Comparison of ENCODE assay signal across 15 cellular contexts in the genomic region with DNA sequence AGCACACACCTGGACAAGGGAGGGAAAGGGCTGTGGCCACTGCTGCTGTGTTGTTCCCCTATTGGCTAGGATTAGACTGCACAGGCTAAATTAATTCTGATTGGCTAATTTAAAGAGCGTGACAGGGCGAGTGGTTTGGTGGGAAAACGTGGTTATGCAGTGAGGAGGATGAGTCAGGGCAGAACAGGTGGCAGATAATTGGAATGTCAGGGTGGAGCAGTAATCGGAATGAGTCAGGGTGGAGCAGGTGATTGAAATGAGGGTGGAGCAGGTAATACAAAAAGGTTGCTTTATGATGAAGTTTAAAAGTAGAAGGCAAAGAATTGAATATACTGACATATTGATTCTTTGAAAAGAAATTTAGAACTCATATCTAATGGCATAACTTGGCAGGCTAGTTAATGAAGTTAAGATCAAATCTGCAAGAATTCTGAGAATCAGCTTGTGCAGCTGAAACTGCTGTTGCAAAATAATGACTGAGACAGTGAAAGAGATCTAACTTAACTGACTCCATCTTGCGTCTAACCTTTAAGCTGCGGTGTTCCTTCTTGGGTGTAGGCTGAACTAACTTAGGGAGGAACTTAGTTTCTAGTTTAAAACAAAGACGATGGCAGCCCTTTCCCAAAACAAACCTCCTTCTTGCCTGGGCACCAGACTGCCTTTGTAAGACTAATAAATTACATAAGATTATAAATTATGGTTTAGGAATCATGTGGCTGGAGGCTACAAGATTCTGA.
DNase-seq lines count a peak whose midpoint lies in the region; ATAC-seq and TF ChIP-seq lines count a peak whose summit lies in the region.
"Had no signal": no experiment of that assay in that cellular context is flagged by ENCODE, and none has a peak within 500 bp of the region (broad histone marks: within the 10 kb centered on the region; RNA-seq: fewer than 3 reads in every experiment).

No MANE protein-coding gene starts in this region.

- H3K27me3 ChIP-seq in breast epithelium (no peaks in the 10 kb centered on the region), PC-3 (ENCODE audit: low read length) (no peaks in the 10 kb centered on the region), heart left ventricle (peaks cover 0 to 2% (median 0%) of the 10 kb centered on the region in 9 donors)
- H3K27me3 ChIP-seq: SJSA1 had no signal

- no peaks in the 10 kb centered on the region for H3K9me3 Mint-ChIP-seq in MCF 10A (ENCODE audit: unreplicated experiment)

- H3K4me1 Mint-ChIP-seq in MCF 10A (ENCODE audit: insufficient read depth, unreplicated experiment) = peaks cover 13% of the 10 kb centered on the region

- H2AFZ ChIP-seq in PC-3 (ENCODE audit: low read length) = no peak overlapping the region

- no peaks in the 10 kb centered on the region for H3K27me3 Mint-ChIP-seq in MCF 10A (ENCODE audit: insufficient read depth, unreplicated experiment)
- H3K27me3 Mint-ChIP-seq: activated naive CD8-positive, alpha-beta T cell treated with anti-CD3 and anti-CD28 coated beads, Interleukin-2, amount 10 ng/mL, durations not matched to agents 7 days and 5 days had no signal

- H3K79me2 ChIP-seq in PC-3 (ENCODE audit: low read length) = no peaks in the 10 kb centered on the region

- TF ChIP-seq POLR2A in breast epithelium (IDR thresholded peaks at IDR 0.05) (no peak), heart left ventricle (IDR thresholded peaks at IDR 0.05) (no peak)

- DNase-seq in MCF 10A (ENCODE audit: unreplicated experiment) (peak; percentile 51), breast epithelium (ENCODE audit: low spot score in 2 of 2) (no peak), PC-3 (peak; percentile 52), epithelial cell of esophagus (ENCODE audit: low read depth) (peak; percentile 57), heart left ventricle (no peak), AG08396 (ENCODE audit: low spot score) (no peak)
- no peak for DNase-seq in activated effector memory CD4-positive, alpha-beta T cell treated with anti-CD3 and anti-CD28 coated beads, Interleukin-2, amount 50 U/mL, for 16 hours
- DNase-seq: activated naive CD8-positive, alpha-beta T cell treated with anti-CD3 and anti-CD28 coated beads, Interleukin-2, amount 10 ng/mL, durations not matched to agents 7 days and 5 days; IMR-90; NCI-H1436 treated with DMSO at 0.1 percent for 48 hours; NCI-H526 treated with DMSO at 0.1 percent for 48 hours; psoas muscle; tibial artery had no signal

- H3K27ac ChIP-seq in breast epithelium (no peak overlapping the region), PC-3 (ENCODE audit: low read length) (no peak overlapping the region), heart left ventricle (no peak overlapping the region)
- H3K27ac ChIP-seq: psoas muscle, SJSA1, tibial artery had no signal

- no peak overlapping the region for H3K9ac ChIP-seq in PC-3 (ENCODE audit: low read length)

- no peaks in the 10 kb centered on the region for H3K36me3 ChIP-seq in breast epithelium
- no peaks in the 10 kb centered on the region for H3K36me3 ChIP-seq in PC-3 (ENCODE audit: low read depth, low read length)
- no peaks in the 10 kb centered on the region for H3K36me3 ChIP-seq in heart left ventricle
- H3K36me3 ChIP-seq: SJSA1, tibial artery had no signal

- no peaks in the 10 kb centered on the region for H3K36me3 Mint-ChIP-seq in MCF 10A (ENCODE audit: insufficient read depth, unreplicated experiment)
- H3K36me3 Mint-ChIP-seq: activated naive CD8-positive, alpha-beta T cell treated with anti-CD3 and anti-CD28 coated beads, Interleukin-2, amount 10 ng/mL, durations not matched to agents 7 days and 5 days had no signal

- CTCF ChIA-PET in MCF 10A (lab: Yijun Ruan, JAX) = interaction anchor here (0.6 kb wide), 1 partner anchor 11 kb away, joined by 3 read pairs; no protein-coding TSS in a partner anchor
- CTCF ChIA-PET in PC-3 (lab: Charles Lee) = no interaction called here

- ATAC-seq in PC-3 (no peak), heart left ventricle (no peak), HG02973 (IDR thresholded peaks at IDR 0.05; ENCODE audit: unreplicated experiment) (no peak)
- ATAC-seq: psoas muscle had no signal

- 76 to 85% (median 83%) methylated on average over 7 of the region's 7 CpGs for WGBS in heart left ventricle, 4 donors

- intact Hi-C loops in MCF 10A (cut with micrococcal nuclease) (no loop called here), breast epithelium (cut with DNase I; ENCODE audit: low total_unique reads) (no loop called here), PC-3 (cut with micrococcal nuclease) (no loop called here), heart left ventricle (cut with DNase I) (no loop called here)

- H4K20me1 ChIP-seq in PC-3 (ENCODE audit: low read length) = no peaks in the 10 kb centered on the region

- H3K4me2 ChIP-seq in PC-3 (ENCODE audit: low read length) = no peak overlapping the region

- no peaks in the 10 kb centered on the region for H3K9me2 ChIP-seq in PC-3 (replicated peaks; ENCODE audit: low read length)

- no peaks in the 10 kb centered on the region for H3K4me1 ChIP-seq in breast epithelium
- H3K4me1 ChIP-seq in PC-3 (ENCODE audit: insufficient read depth, low read length) = no peaks in the 10 kb centered on the region
- H3K4me1 ChIP-seq in heart left ventricle = peaks cover 0 to 10% (median 0%) of the 10 kb centered on the region in 12 donors
- H3K4me1 ChIP-seq: psoas muscle, SJSA1, tibial artery had no signal

- H3K9me3 ChIP-seq in breast epithelium = no peaks in the 10 kb centered on the region
- H3K9me3 ChIP-seq in PC-3 (ENCODE audit: low read length) = no peaks in the 10 kb centered on the region
- H3K9me3 ChIP-seq in heart left ventricle = peaks cover 0 to 3% (median 0%) of the 10 kb centered on the region in 12 donors
- H3K9me3 ChIP-seq: psoas muscle, SJSA1, tibial artery had no signal

- BruUV-seq in MCF 10A (replicated peaks; lab: Mats Ljungman, UMichigan) = no TSS peak
- no TSS peak for BruUV-seq in PC-3 (replicated peaks; lab: Mats Ljungman, UMichigan)

- H3F3A ChIP-seq in PC-3 (ENCODE audit: low read length, unreplicated experiment) = no peaks in the 10 kb centered on the region

- H3K4me3 ChIP-seq in breast epithelium (no peak overlapping the region), PC-3 (ENCODE audit: low read length) (no peak overlapping the region), epithelial cell of esophagus (ENCODE audit: low read length) (no peak overlapping the region), heart left ventricle (no peak overlapping the region)
- H3K4me3 ChIP-seq: psoas muscle, SJSA1, tibial artery had no signal

- no peak for TF ChIP-seq CTCF in MCF 10A (IDR thresholded peaks at IDR 0.05; ENCODE audit: unreplicated experiment)
- TF ChIP-seq CTCF in breast epithelium (IDR thresholded peaks at IDR 0.05) = no peak
- TF ChIP-seq CTCF in PC-3 (conservative IDR thresholded peaks at IDR 0.05; ENCODE audit: low read depth, low read length) = no peak
- no peak for TF ChIP-seq CTCF in epithelial cell of esophagus (IDR thresholded peaks at IDR 0.05; ENCODE audit: insufficient read depth, low read depth, low read length, missing control alignments)
- TF ChIP-seq CTCF in heart left ventricle (IDR thresholded peaks at IDR 0.05) = no peak

- H3K4me3 Mint-ChIP-seq in MCF 10A (ENCODE audit: unreplicated experiment) = no peak overlapping the region
- H3K4me3 Mint-ChIP-seq: activated naive CD8-positive, alpha-beta T cell treated with anti-CD3 and anti-CD28 coated beads, Interleukin-2, amount 10 ng/mL, durations not matched to agents 7 days and 5 days had no signal

- POLR2A ChIA-PET in MCF 10A (lab: Yijun Ruan, JAX) (interaction anchor here (1.3 kb wide), 1 partner anchor 20 kb away, joined by 4 read pairs; no protein-coding TSS in a partner anchor), PC-3 (lab: Charles Lee; ENCODE audit: unreplicated experiment) (interaction anchor here (0.7 kb wide), 1 partner anchor 89 kb away, joined by 3 read pairs; no protein-coding TSS in a partner anchor)

- no peak overlapping the region for H3K27ac Mint-ChIP-seq in MCF 10A (ENCODE audit: low read depth, unreplicated experiment)
- H3K27ac Mint-ChIP-seq: activated naive CD8-positive, alpha-beta T cell treated with anti-CD3 and anti-CD28 coated beads, Interleukin-2, amount 10 ng/mL, durations not matched to agents 7 days and 5 days had no signal

Comparison
In these comparisons a context has a peak if more than half of its experiments do, and no peak if none do; other contexts are left out.
1. DNase-seq: peak in MCF 10A (single experiment), PC-3 (single experiment) and epithelial cell of esophagus (single experiment); none in breast epithelium (0 of 2), heart left ventricle (0 of 5), activated effector memory CD4-positive, alpha-beta T cell treated with anti-CD3 and anti-CD28 coated beads, Interleukin-2, amount 50 U/mL, for 16 hours (single experiment) and AG08396 (single experiment).